ENCODE assay signal across 8 cellular contexts in the genomic region with DNA sequence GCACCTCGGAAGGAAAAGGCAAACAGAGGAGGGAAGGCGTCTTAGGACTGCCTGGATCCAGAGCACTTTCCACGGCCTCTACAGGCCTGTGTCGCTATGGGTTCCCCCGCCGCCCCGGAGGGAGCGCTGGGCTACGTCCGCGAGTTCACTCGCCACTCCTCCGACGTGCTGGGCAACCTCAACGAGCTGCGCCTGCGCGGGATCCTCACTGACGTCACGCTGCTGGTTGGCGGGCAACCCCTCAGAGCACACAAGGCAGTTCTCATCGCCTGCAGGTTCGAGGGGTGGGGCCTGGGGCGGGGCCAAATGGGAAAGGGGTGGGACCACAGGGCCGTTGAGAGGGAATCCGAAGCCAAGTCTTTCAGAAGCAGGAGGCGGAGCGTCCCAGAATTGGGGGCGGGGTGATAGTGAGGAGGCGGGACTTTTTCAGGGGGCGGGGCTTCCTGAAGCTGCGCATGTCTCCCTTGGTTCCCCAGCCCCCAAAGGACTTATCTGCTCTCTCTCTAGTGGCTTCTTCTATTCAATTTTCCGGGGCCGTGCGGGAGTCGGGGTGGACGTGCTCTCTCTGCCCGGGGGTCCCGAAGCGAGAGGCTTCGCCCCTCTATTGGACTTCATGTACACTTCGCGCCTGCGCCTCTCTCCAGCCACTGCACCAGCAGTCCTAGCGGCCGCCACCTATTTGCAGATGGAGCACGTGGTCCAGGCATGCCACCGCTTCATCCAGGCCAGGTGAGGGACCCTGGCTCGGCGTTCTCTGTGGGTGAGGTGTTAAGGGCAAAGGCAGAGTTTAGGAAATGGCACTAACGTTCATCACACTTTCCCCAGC. TPM values are rescaled to one million over a fixed set of nuclear protein-coding genes. Genes with fewer than 3 reads are reported as not detected.
A peak's percentile ranks its signal among the peaks of the same experiment; 100 is the strongest.
DNase-seq lines count a peak whose midpoint lies in the region; ATAC-seq and TF ChIP-seq lines count a peak whose summit lies in the region.

No MANE protein-coding gene starts in this region.

- no peaks in the 10 kb centered on the region for H3K79me2 ChIP-seq in MM.1S (ENCODE audit: low read length)

- CTCF ChIA-PET in activated CD4-positive, alpha-beta T cell treated with anti-CD3 and anti-CD28 coated beads, Interleukin-2, amount 10 ng/mL, durations not matched to agents 7 days and 5 days (lab: Charles Lee), result interaction anchor here (0.7 to 5.0 kb wide), 6 partner anchors 9 to 216 kb away, joined by 3 to 18 read pairs (median 5); a partner anchor contains a TSS

- H3K36me3 ChIP-seq in MM.1S (replicated peaks; ENCODE audit: insufficient read depth, low read length), result no peaks in the 10 kb centered on the region
- no peaks in the 10 kb centered on the region for H3K36me3 ChIP-seq in kidney epithelial cell (ENCODE audit: control insufficient read depth, insufficient read depth, low read length)

- H3K27ac ChIP-seq in MM.1S (ENCODE audit: low read length), result no peak overlapping the region
- H3K27ac ChIP-seq in coronary artery, result peak overlapping the region; percentile 21 to 85

- H3K4me1 ChIP-seq in MM.1S (ENCODE audit: low read length), result peaks cover 11% of the 10 kb centered on the region

- no peak overlapping the region for H3K4me2 ChIP-seq in MM.1S (ENCODE audit: low read depth, low read length)

- no peaks in the 10 kb centered on the region for H3K36me3 Mint-ChIP-seq in activated CD4-positive, alpha-beta T cell treated with anti-CD3 and anti-CD28 coated beads, Interleukin-2, amount 10 ng/mL, durations not matched to agents 7 days and 5 days (ENCODE audit: low read depth)

- POLR2A ChIA-PET in activated CD4-positive, alpha-beta T cell treated with anti-CD3 and anti-CD28 coated beads, Interleukin-2, amount 10 ng/mL, durations not matched to agents 7 days and 5 days (lab: Charles Lee), result no interaction called here

- H3K4me3 ChIP-seq in MM.1S (ENCODE audit: low read length), result no peak overlapping the region
- H3K4me3 ChIP-seq in coronary artery, result peak overlapping the region; percentile 51
- no peak overlapping the region for H3K4me3 ChIP-seq in kidney epithelial cell (ENCODE audit: low read depth, low read length)

- no peak for TF ChIP-seq CTCF in MM.1S (IDR thresholded peaks at IDR 0.05; ENCODE audit: low read length)
- TF ChIP-seq CTCF in coronary artery (IDR thresholded peaks at IDR 0.05), result no peak
- TF ChIP-seq CTCF in kidney epithelial cell (IDR thresholded peaks at IDR 0.05; ENCODE audit: insufficient read depth, low read length, poor library complexity, severe bottlenecking), result no peak

- H4K20me1 ChIP-seq in MM.1S (ENCODE audit: insufficient read depth, low read length), result no peaks in the 10 kb centered on the region

- H3K9me3 Mint-ChIP-seq in activated CD4-positive, alpha-beta T cell treated with anti-CD3 and anti-CD28 coated beads, Interleukin-2, amount 10 ng/mL, durations not matched to agents 7 days and 5 days, result no peaks in the 10 kb centered on the region

- no peak overlapping the region for H2AFZ ChIP-seq in MM.1S (ENCODE audit: low read length)

- H3K9ac ChIP-seq in MM.1S (ENCODE audit: low read length), result no peak overlapping the region

- H3K27me3 ChIP-seq in MM.1S (replicated peaks; ENCODE audit: insufficient read depth, low read length) (no peaks in the 10 kb centered on the region), kidney epithelial cell (ENCODE audit: control insufficient read depth, insufficient read depth, low read length) (peaks cover 17% of the 10 kb centered on the region)

- H3K4me1 Mint-ChIP-seq in activated CD4-positive, alpha-beta T cell treated with anti-CD3 and anti-CD28 coated beads, Interleukin-2, amount 10 ng/mL, durations not matched to agents 7 days and 5 days, result peaks cover 52% of the 10 kb centered on the region

- H3K9me2 ChIP-seq in MM.1S (replicated peaks; ENCODE audit: insufficient read depth, low read length), result no peaks in the 10 kb centered on the region

- peak; percentile 67 for DNase-seq in Daoy (ENCODE audit: low read depth)
- DNase-seq in MM.1S, result peak; percentile 73
- DNase-seq in activated CD4-positive, alpha-beta T cell treated with anti-CD3 and anti-CD28 coated beads, Interleukin-2, amount 10 ng/mL, durations not matched to agents 7 days and 5 days, result peak; percentile 90
- DNase-seq in coronary artery (ENCODE audit: low spot score), result peak; percentile 96
- DNase-seq in kidney epithelial cell (ENCODE audit: low read depth), result peak; percentile 51
- peak; percentile 95 for DNase-seq in stimulated activated CD4-positive, alpha-beta T cell treated with anti-CD3 and anti-CD28 coated beads, Interleukin-15, amount 100 ng/mL, for 24 hours

- no peaks in the 10 kb centered on the region for H3K9me3 ChIP-seq in MM.1S (replicated peaks; ENCODE audit: insufficient read depth, low read length)

- H3K4me3 Mint-ChIP-seq in activated CD4-positive, alpha-beta T cell treated with anti-CD3 and anti-CD28 coated beads, Interleukin-2, amount 10 ng/mL, durations not matched to agents 7 days and 5 days, result peak overlapping the region; percentile 44

- peaks cover 8% of the 10 kb centered on the region; the same call in 1 of the 2 replicates for H3F3A ChIP-seq in MM.1S (ENCODE audit: insufficient read depth, low read length)

- peaks cover 4% of the 10 kb centered on the region for H3K27me3 Mint-ChIP-seq in activated CD4-positive, alpha-beta T cell treated with anti-CD3 and anti-CD28 coated beads, Interleukin-2, amount 10 ng/mL, durations not matched to agents 7 days and 5 days

- peak overlapping the region; percentile 79 for H3K27ac Mint-ChIP-seq in activated CD4-positive, alpha-beta T cell treated with anti-CD3 and anti-CD28 coated beads, Interleukin-2, amount 10 ng/mL, durations not matched to agents 7 days and 5 days

- ATAC-seq in GM19463 (IDR thresholded peaks at IDR 0.05; ENCODE audit: unreplicated experiment), result no peak
- ATAC-seq in GM21515 (IDR thresholded peaks at IDR 0.05; ENCODE audit: unreplicated experiment), result no peak

RNA-seq across cellular contexts. Expression of a gene that starts 0.9 kb away (rescaled TPM):
- not detected in 2 replicates for total RNA-seq in Daoy (2014; rRNA removed; shearing (Covaris generic))
- total RNA-seq in activated CD4-positive, alpha-beta T cell treated with anti-CD3 and anti-CD28 coated beads, Interleukin-2, amount 10 ng/mL, durations not matched to agents 7 days and 5 days, result under 1 TPM; 0.40 TPM
- 0.08 TPM in 1 of 2 replicates, not detected in the other for total RNA-seq in kidney epithelial cell

RNA-seq across cellular contexts. Expression of a gene that starts 11.4 kb away (rescaled TPM):
- total RNA-seq in Daoy (2014; rRNA removed; shearing (Covaris generic)), result 72.7 and 82.3 TPM in 2 replicates
- total RNA-seq in activated CD4-positive, alpha-beta T cell treated with anti-CD3 and anti-CD28 coated beads, Interleukin-2, amount 10 ng/mL, durations not matched to agents 7 days and 5 days, result 100 to 1,000 TPM; 134 to 170 TPM
- 375 and 389 TPM in 2 replicates for total RNA-seq in kidney epithelial cell

RNA-seq across cellular contexts. Expression of a gene that starts 12.0 kb away (rescaled TPM):
- total RNA-seq in Daoy (2014; rRNA removed; shearing (Covaris generic)), result 0.34 TPM in 1 of 2 replicates, not detected in the other
- 10 to 100 TPM; 18.0 to 19.1 TPM for total RNA-seq in activated CD4-positive, alpha-beta T cell treated with anti-CD3 and anti-CD28 coated beads, Interleukin-2, amount 10 ng/mL, durations not matched to agents 7 days and 5 days
- 3.4 and 6.0 TPM in 2 replicates for total RNA-seq in kidney epithelial cell

RNA-seq across cellular contexts. Expression of a gene that starts 20.1 kb away (rescaled TPM):
- not detected in 2 replicates for total RNA-seq in Daoy (2014; rRNA removed; shearing (Covaris generic))
- not detected for total RNA-seq in activated CD4-positive, alpha-beta T cell treated with anti-CD3 and anti-CD28 coated beads, Interleukin-2, amount 10 ng/mL, durations not matched to agents 7 days and 5 days
- total RNA-seq in kidney epithelial cell, result not detected in 2 replicates

RNA-seq across cellular contexts. Expression of a gene that starts 27.9 kb away (rescaled TPM):
- total RNA-seq in Daoy (2014; rRNA removed; shearing (Covaris generic)), result not detected in 2 replicates
- not detected for total RNA-seq in activated CD4-positive, alpha-beta T cell treated with anti-CD3 and anti-CD28 coated beads, Interleukin-2, amount 10 ng/mL, durations not matched to agents 7 days and 5 days
- 1.4 and 1.7 TPM in 2 replicates for total RNA-seq in kidney epithelial cell
